Comparison of ENCODE assay signal across 1 cellular context in the genomic region with DNA sequence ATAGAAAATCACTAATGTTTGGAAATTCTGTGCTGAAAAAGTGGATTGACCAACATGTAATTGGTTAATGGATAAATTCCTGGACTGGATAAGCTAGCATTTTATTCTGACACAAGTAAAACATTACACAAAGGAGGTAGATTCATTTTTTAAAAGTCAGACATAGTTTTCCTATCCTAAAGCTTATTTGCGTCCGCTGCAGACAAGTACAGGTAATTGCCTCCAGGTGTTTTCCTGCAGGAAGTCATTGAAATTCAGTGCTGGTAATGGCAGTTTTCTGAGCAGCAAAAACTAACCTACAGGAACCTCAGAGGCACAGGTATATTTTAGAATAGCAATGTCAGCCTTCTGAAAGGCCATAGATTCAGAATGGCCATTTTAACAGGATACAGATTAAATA.
TF ChIP-seq lines count a peak whose summit lies in the region.

No MANE protein-coding gene starts in this region.

TF ChIP-seq in GM23338, 12 proteins besides CTCF, POLR2A, EP300 and RAD21 (continued from another document):
- TF ChIP-seq, protein P1, sequence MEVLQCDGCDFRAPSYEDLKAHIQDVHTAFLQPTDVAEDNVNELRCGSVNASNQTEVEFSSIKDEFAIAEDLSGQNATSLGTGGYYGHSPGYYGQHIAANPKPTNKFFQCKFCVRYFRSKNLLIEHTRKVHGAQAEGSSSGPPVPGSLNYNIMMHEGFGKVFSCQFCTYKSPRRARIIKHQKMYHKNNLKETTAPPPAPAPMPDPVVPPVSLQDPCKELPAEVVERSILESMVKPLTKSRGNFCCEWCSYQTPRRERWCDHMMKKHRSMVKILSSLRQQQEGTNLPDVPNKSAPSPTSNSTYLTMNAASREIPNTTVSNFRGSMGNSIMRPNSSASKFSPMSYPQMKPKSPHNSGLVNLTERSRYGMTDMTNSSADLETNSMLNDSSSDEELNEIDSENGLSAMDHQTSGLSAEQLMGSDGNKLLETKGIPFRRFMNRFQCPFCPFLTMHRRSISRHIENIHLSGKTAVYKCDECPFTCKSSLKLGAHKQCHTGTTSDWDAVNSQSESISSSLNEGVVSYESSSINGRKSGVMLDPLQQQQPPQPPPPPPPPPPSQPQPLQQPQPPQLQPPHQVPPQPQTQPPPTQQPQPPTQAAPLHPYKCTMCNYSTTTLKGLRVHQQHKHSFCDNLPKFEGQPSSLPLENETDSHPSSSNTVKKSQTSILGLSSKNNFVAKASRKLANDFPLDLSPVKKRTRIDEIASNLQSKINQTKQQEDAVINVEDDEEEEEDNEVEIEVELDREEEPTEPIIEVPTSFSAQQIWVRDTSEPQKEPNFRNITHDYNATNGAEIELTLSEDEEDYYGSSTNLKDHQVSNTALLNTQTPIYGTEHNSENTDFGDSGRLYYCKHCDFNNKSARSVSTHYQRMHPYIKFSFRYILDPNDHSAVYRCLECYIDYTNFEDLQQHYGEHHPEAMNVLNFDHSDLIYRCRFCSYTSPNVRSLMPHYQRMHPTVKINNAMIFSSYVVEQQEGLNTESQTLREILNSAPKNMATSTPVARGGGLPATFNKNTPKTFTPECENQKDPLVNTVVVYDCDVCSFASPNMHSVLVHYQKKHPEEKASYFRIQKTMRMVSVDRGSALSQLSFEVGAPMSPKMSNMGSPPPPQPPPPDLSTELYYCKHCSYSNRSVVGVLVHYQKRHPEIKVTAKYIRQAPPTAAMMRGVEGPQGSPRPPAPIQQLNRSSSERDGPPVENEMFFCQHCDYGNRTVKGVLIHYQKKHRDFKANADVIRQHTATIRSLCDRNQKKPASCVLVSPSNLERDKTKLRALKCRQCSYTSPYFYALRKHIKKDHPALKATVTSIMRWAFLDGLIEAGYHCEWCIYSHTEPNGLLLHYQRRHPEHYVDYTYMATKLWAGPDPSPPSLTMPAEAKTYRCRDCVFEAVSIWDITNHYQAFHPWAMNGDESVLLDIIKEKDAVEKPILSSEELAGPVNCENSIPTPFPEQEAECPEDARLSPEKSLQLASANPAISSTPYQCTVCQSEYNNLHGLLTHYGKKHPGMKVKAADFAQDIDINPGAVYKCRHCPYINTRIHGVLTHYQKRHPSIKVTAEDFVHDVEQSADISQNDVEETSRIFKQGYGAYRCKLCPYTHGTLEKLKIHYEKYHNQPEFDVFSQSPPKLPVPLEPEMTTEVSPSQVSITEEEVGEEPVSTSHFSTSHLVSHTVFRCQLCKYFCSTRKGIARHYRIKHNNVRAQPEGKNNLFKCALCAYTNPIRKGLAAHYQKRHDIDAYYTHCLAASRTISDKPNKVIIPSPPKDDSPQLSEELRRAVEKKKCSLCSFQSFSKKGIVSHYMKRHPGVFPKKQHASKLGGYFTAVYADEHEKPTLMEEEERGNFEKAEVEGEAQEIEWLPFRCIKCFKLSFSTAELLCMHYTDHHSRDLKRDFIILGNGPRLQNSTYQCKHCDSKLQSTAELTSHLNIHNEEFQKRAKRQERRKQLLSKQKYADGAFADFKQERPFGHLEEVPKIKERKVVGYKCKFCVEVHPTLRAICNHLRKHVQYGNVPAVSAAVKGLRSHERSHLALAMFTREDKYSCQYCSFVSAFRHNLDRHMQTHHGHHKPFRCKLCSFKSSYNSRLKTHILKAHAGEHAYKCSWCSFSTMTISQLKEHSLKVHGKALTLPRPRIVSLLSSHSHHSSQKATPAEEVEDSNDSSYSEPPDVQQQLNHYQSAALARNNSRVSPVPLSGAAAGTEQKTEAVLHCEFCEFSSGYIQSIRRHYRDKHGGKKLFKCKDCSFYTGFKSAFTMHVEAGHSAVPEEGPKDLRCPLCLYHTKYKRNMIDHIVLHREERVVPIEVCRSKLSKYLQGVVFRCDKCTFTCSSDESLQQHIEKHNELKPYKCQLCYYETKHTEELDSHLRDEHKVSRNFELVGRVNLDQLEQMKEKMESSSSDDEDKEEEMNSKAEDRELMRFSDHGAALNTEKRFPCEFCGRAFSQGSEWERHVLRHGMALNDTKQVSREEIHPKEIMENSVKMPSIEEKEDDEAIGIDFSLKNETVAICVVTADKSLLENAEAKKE (CRISPR knock-in tag; IDR thresholded peaks at IDR 0.05) = no peak
- TF ChIP-seq ZNF331 (CRISPR knock-in tag; IDR thresholded peaks at IDR 0.05; ENCODE audit: low read depth) = no peak
- no peak for TF ChIP-seq ZNF114 (CRISPR knock-in tag; IDR thresholded peaks at IDR 0.05)
- TF ChIP-seq STAT1 (IDR thresholded peaks at IDR 0.05; ENCODE audit: unreplicated experiment) = no peak
- TF ChIP-seq, protein P2, sequence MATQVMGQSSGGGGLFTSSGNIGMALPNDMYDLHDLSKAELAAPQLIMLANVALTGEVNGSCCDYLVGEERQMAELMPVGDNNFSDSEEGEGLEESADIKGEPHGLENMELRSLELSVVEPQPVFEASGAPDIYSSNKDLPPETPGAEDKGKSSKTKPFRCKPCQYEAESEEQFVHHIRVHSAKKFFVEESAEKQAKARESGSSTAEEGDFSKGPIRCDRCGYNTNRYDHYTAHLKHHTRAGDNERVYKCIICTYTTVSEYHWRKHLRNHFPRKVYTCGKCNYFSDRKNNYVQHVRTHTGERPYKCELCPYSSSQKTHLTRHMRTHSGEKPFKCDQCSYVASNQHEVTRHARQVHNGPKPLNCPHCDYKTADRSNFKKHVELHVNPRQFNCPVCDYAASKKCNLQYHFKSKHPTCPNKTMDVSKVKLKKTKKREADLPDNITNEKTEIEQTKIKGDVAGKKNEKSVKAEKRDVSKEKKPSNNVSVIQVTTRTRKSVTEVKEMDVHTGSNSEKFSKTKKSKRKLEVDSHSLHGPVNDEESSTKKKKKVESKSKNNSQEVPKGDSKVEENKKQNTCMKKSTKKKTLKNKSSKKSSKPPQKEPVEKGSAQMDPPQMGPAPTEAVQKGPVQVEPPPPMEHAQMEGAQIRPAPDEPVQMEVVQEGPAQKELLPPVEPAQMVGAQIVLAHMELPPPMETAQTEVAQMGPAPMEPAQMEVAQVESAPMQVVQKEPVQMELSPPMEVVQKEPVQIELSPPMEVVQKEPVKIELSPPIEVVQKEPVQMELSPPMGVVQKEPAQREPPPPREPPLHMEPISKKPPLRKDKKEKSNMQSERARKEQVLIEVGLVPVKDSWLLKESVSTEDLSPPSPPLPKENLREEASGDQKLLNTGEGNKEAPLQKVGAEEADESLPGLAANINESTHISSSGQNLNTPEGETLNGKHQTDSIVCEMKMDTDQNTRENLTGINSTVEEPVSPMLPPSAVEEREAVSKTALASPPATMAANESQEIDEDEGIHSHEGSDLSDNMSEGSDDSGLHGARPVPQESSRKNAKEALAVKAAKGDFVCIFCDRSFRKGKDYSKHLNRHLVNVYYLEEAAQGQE (IDR thresholded peaks at IDR 0.05; ENCODE audit: unreplicated experiment) = no peak
- no peak for TF ChIP-seq EZH2 (IDR thresholded peaks at IDR 0.05; ENCODE audit: low read depth, unreplicated experiment)
- TF ChIP-seq, protein P3, sequence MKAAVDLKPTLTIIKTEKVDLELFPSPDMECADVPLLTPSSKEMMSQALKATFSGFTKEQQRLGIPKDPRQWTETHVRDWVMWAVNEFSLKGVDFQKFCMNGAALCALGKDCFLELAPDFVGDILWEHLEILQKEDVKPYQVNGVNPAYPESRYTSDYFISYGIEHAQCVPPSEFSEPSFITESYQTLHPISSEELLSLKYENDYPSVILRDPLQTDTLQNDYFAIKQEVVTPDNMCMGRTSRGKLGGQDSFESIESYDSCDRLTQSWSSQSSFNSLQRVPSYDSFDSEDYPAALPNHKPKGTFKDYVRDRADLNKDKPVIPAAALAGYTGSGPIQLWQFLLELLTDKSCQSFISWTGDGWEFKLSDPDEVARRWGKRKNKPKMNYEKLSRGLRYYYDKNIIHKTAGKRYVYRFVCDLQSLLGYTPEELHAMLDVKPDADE (IDR thresholded peaks at IDR 0.05) = no peak
- no peak for TF ChIP-seq NANOG (IDR thresholded peaks at IDR 0.05; ENCODE audit: borderline replicate concordance)
- no peak for TF ChIP-seq JUNB (IDR thresholded peaks at IDR 0.05; ENCODE audit: unreplicated experiment)
- no peak for TF ChIP-seq POLR2AphosphoS5 (IDR thresholded peaks at IDR 0.05; ENCODE audit: low read depth)
- TF ChIP-seq CREB1 (CRISPR knock-in tag; IDR thresholded peaks at IDR 0.05; ENCODE audit: low read depth) = no peak
